In genomic region chr2:121356058-121356640, GRCh38 we compare ENCODE assay signal across 7 cellular contexts.
DNase-seq lines count a peak whose midpoint lies in the region; TF ChIP-seq lines count a peak whose summit lies in the region.

No MANE protein-coding gene starts in this region.

- no peaks in the 10 kb centered on the region; the same call in 1 of the 2 replicates for H3K27me3 Mint-ChIP-seq in HFFc6 (ENCODE audit: insufficient read depth)

- H3K4me3 Mint-ChIP-seq in HFFc6, result no peak overlapping the region

- H3K27ac Mint-ChIP-seq in HFFc6, result no peak overlapping the region

- DNase-seq in Daoy (ENCODE audit: low read depth), result peak; percentile 54
- peak; percentile 66 for DNase-seq in HFFc6
- DNase-seq in NCI-H2227 treated with DMSO at 0.1 percent for 48 hours (lab: John Stamatoyannopoulos, UW), result peak; percentile 73
- peak; percentile 65 for DNase-seq in amniotic epithelial cell (ENCODE audit: low read depth)
- DNase-seq in hepatic stellate cell (ENCODE audit: low spot score), result peak; percentile 65
- peak; percentile 35 for DNase-seq in smooth muscle cell of the brain vasculature (ENCODE audit: low read depth, low spot score)
- DNase-seq in mesenteric fat pad (ENCODE audit: low spot score), result no peak

- TF ChIP-seq CTCF in HFFc6 (IDR thresholded peaks at IDR 0.05), result peak; percentile 87

- H3K9me3 Mint-ChIP-seq in HFFc6, result no peaks in the 10 kb centered on the region

- H3K36me3 Mint-ChIP-seq in HFFc6 (ENCODE audit: low read depth), result peaks cover 13% of the 10 kb centered on the region

- peaks cover 48% of the 10 kb centered on the region for H3K4me1 Mint-ChIP-seq in HFFc6 (ENCODE audit: low read depth)
